Comparison of ENCODE assay signal across 1 cellular context in the genomic region with DNA sequence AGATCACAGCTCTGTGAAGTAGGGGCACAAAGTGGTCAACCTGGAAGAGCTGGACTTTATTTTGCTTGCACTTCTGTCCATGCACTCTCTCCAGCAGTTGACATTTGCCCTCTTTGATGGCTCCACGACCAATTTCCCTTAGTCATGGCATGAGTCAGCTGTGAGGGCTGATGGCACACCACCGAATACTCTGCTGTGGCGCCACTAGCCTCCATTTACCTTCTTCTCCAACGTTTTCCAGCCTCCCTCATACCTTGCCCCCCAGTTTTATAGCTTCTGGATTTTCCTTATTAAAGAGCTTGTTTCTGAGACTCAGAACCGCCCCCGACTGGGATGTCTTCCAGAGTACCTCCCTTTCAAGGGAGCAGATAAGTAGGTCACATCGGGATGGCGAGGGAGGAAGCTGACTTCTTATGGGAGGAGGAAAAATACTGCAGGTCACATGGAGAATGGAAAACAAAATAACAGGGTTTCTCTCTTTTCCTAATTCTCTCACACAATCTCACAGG.
TF ChIP-seq lines count a peak whose summit lies in the region.

No MANE protein-coding gene starts in this region.

TF ChIP-seq in HepG2, 621 proteins besides CTCF, POLR2A, EP300 and RAD21 (continued from another document and continues in another):
- TF ChIP-seq, protein P1, sequence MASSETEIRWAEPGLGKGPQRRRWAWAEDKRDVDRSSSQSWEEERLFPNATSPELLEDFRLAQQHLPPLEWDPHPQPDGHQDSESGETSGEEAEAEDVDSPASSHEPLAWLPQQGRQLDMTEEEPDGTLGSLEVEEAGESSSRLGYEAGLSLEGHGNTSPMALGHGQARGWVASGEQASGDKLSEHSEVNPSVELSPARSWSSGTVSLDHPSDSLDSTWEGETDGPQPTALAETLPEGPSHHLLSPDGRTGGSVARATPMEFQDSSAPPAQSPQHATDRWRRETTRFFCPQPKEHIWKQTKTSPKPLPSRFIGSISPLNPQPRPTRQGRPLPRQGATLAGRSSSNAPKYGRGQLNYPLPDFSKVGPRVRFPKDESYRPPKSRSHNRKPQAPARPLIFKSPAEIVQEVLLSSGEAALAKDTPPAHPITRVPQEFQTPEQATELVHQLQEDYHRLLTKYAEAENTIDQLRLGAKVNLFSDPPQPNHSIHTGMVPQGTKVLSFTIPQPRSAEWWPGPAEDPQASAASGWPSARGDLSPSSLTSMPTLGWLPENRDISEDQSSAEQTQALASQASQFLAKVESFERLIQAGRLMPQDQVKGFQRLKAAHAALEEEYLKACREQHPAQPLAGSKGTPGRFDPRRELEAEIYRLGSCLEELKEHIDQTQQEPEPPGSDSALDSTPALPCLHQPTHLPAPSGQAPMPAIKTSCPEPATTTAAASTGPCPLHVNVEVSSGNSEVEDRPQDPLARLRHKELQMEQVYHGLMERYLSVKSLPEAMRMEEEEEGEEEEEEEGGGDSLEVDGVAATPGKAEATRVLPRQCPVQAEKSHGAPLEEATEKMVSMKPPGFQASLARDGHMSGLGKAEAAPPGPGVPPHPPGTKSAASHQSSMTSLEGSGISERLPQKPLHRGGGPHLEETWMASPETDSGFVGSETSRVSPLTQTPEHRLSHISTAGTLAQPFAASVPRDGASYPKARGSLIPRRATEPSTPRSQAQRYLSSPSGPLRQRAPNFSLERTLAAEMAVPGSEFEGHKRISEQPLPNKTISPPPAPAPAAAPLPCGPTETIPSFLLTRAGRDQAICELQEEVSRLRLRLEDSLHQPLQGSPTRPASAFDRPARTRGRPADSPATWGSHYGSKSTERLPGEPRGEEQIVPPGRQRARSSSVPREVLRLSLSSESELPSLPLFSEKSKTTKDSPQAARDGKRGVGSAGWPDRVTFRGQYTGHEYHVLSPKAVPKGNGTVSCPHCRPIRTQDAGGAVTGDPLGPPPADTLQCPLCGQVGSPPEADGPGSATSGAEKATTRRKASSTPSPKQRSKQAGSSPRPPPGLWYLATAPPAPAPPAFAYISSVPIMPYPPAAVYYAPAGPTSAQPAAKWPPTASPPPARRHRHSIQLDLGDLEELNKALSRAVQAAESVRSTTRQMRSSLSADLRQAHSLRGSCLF (CRISPR knock-in tag; IDR thresholded peaks at IDR 0.05; ENCODE audit: borderline replicate concordance) = no peak
- TF ChIP-seq MTA3 (CRISPR knock-in tag; IDR thresholded peaks at IDR 0.05) = no peak
- TF ChIP-seq, protein P2, sequence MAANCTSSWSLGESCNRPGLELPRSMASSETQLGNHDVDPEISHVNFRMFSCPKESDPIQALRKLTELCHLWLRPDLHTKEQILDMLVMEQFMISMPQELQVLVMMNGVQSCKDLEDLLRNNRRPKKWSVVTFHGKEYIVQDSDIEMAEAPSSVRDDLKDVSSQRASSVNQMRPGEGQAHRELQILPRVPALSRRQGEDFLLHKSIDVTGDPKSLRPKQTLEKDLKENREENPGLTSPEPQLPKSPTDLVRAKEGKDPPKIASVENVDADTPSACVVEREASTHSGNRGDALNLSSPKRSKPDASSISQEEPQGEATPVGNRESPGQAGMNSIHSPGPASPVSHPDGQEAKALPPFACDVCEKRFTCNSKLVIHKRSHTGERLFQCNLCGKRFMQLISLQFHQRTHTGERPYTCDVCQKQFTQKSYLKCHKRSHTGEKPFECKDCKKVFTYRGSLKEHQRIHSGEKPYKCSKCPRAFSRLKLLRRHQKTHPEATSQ (CRISPR knock-in tag; IDR thresholded peaks at IDR 0.05; ENCODE audit: borderline replicate concordance) = no peak
- no peak for TF ChIP-seq GABPA (IDR thresholded peaks at IDR 0.05; ENCODE audit: low read depth, low read length)
- no peak for TF ChIP-seq GABPA (CRISPR knock-in tag; IDR thresholded peaks at IDR 0.05; ENCODE audit: low read depth)
- TF ChIP-seq HIVEP1 (CRISPR knock-in tag; IDR thresholded peaks at IDR 0.05) = no peak
- TF ChIP-seq ZNF441 (CRISPR knock-in tag; IDR thresholded peaks at IDR 0.05; ENCODE audit: borderline replicate concordance) = no peak
- TF ChIP-seq, protein P3, sequence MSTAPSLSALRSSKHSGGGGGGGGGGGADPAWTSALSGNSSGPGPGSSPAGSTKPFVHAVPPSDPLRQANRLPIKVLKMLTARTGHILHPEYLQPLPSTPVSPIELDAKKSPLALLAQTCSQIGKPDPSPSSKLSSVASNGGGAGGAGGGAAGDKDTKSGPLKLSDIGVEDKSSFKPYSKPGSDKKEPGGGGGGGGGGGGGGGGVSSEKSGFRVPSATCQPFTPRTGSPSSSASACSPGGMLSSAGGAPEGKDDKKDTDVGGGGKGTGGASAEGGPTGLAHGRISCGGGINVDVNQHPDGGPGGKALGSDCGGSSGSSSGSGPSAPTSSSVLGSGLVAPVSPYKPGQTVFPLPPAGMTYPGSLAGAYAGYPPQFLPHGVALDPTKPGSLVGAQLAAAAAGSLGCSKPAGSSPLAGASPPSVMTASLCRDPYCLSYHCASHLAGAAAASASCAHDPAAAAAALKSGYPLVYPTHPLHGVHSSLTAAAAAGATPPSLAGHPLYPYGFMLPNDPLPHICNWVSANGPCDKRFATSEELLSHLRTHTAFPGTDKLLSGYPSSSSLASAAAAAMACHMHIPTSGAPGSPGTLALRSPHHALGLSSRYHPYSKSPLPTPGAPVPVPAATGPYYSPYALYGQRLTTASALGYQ (CRISPR knock-in tag; IDR thresholded peaks at IDR 0.05) = no peak
- no peak for TF ChIP-seq ZNF260 (CRISPR knock-in tag; IDR thresholded peaks at IDR 0.05; ENCODE audit: borderline replicate concordance, low read depth)
- TF ChIP-seq FOXK2 (IDR thresholded peaks at IDR 0.05) = 0 out of 2 replicates have a peak, but pooled peaks have one; percentile 30
- TF ChIP-seq, protein P4, sequence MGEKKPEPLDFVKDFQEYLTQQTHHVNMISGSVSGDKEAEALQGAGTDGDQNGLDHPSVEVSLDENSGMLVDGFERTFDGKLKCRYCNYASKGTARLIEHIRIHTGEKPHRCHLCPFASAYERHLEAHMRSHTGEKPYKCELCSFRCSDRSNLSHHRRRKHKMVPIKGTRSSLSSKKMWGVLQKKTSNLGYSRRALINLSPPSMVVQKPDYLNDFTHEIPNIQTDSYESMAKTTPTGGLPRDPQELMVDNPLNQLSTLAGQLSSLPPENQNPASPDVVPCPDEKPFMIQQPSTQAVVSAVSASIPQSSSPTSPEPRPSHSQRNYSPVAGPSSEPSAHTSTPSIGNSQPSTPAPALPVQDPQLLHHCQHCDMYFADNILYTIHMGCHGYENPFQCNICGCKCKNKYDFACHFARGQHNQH (CRISPR knock-in tag; IDR thresholded peaks at IDR 0.05) = peak; percentile 62; the same call in 1 of the 2 replicates
- TF ChIP-seq ZNF792 (CRISPR knock-in tag; IDR thresholded peaks at IDR 0.05) = peak; percentile 62; the same call in 1 of the 2 replicates
- no peak for TF ChIP-seq ZNF510 (CRISPR knock-in tag; IDR thresholded peaks at IDR 0.05; ENCODE audit: low read depth)
- no peak for TF ChIP-seq SRSF9 (IDR thresholded peaks at IDR 0.05; ENCODE audit: borderline replicate concordance, insufficient read depth, low read depth, low read length, poor library complexity, severe bottlenecking)
- peak; percentile 79 for TF ChIP-seq HNF4A (CRISPR knock-in tag; IDR thresholded peaks at IDR 0.05)
- TF ChIP-seq, protein P5, sequence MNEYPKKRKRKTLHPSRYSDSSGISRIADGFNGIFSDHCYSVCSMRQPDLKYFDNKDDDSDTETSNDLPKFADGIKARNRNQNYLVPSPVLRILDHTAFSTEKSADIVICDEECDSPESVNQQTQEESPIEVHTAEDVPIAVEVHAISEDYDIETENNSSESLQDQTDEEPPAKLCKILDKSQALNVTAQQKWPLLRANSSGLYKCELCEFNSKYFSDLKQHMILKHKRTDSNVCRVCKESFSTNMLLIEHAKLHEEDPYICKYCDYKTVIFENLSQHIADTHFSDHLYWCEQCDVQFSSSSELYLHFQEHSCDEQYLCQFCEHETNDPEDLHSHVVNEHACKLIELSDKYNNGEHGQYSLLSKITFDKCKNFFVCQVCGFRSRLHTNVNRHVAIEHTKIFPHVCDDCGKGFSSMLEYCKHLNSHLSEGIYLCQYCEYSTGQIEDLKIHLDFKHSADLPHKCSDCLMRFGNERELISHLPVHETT (CRISPR knock-in tag; conservative IDR thresholded peaks at IDR 0.05) = no peak
- TF ChIP-seq MBNL3 (CRISPR knock-in tag; conservative IDR thresholded peaks at IDR 0.05) = no peak
- TF ChIP-seq, protein P6, sequence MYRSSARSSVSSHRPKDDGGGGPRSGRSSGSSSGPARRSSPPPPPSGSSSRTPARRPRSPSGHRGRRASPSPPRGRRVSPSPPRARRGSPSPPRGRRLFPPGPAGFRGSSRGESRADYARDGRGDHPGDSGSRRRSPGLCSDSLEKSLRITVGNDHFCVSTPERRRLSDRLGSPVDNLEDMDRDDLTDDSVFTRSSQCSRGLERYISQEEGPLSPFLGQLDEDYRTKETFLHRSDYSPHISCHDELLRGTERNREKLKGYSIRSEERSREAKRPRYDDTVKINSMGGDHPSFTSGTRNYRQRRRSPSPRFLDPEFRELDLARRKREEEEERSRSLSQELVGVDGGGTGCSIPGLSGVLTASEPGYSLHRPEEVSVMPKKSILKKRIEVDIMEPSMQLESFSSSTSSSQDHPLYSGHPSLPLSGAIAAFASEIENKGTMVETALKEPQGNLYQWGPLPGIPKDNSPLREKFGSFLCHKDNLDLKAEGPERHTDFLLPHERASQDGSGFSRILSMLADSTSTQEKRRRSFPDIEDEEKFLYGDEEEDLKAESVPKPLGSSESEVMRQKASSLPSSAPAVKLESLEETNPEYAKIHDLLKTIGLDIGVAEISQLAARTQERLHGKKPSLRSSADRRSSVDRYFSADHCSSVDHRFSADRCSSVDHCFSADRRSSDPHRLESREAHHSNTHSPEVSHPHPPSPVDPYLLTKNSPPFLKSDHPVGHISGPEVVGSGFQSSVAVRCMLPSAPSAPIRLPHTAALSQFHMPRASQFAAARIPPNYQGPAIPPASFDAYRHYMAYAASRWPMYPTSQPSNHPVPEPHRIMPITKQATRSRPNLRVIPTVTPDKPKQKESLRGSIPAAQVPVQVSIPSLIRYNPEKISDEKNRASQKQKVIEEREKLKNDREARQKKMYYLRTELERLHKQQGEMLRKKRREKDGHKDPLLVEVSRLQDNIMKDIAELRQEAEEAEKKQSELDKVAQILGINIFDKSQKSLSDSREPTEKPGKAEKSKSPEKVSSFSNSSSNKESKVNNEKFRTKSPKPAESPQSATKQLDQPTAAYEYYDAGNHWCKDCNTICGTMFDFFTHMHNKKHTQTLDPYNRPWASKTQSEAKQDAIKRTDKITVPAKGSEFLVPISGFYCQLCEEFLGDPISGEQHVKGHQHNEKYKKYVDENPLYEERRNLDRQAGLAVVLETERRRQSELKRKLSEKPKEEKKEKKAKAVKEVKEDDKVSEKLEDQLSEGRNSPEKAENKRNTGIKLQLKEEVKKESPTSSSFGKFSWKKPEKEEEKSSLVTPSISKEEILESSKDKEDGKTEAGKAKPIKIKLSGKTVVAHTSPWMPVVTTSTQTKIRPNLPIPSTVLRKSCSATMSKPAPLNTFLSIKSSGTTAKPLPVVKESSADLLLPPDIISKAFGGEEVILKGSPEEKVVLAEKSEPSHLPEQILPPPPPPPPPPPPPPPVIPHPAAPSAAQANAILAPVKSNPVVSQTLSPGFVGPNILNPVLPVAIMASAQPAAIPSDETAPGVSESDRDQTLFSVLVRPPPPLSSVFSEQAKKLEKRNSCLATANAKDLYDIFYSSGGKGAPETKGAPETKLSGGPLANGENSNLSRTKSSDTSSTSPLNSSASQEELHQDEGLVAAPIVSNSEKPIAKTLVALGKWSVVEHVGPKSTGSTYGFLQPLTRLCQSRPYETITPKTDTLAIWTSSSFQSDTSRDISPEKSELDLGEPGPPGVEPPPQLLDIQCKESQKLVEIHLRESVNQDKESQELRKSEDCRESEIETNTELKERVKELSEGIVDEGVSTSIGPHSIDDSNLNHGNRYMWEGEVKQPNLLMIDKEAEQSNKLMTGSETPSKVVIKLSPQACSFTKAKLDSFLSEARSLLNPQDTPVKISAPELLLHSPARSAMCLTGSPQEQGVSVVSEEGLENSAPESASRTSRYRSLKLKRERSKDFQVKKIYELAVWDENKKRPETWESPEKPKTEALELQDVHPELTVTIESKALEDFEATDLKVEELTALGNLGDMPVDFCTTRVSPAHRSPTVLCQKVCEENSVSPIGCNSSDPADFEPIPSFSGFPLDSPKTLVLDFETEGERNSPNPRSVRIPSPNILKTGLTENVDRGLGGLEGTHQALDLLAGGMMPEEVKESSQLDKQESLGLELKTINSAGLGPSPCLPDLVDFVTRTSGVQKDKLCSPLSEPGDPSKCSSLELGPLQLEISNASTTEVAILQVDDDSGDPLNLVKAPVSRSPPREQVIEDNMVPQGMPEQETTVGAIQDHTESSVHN (CRISPR knock-in tag; IDR thresholded peaks at IDR 0.05) = no peak
- no peak for TF ChIP-seq ZNF720 (CRISPR knock-in tag; IDR thresholded peaks at IDR 0.05)
- TF ChIP-seq ZMYM3 (CRISPR knock-in tag; IDR thresholded peaks at IDR 0.05) = peak; percentile 53; the same call in 1 of the 2 replicates
- TF ChIP-seq ZNF775 (CRISPR knock-in tag; IDR thresholded peaks at IDR 0.05; ENCODE audit: borderline replicate concordance) = no peak
- peak; percentile 63 for TF ChIP-seq TEAD3 (CRISPR knock-in tag; optimal IDR thresholded peaks at IDR 0.05; ENCODE audit: borderline replicate concordance)
- TF ChIP-seq, protein P7, sequence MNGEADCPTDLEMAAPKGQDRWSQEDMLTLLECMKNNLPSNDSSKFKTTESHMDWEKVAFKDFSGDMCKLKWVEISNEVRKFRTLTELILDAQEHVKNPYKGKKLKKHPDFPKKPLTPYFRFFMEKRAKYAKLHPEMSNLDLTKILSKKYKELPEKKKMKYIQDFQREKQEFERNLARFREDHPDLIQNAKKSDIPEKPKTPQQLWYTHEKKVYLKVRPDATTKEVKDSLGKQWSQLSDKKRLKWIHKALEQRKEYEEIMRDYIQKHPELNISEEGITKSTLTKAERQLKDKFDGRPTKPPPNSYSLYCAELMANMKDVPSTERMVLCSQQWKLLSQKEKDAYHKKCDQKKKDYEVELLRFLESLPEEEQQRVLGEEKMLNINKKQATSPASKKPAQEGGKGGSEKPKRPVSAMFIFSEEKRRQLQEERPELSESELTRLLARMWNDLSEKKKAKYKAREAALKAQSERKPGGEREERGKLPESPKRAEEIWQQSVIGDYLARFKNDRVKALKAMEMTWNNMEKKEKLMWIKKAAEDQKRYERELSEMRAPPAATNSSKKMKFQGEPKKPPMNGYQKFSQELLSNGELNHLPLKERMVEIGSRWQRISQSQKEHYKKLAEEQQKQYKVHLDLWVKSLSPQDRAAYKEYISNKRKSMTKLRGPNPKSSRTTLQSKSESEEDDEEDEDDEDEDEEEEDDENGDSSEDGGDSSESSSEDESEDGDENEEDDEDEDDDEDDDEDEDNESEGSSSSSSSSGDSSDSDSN (CRISPR knock-in tag; IDR thresholded peaks at IDR 0.05) = no peak
- TF ChIP-seq, protein P8, sequence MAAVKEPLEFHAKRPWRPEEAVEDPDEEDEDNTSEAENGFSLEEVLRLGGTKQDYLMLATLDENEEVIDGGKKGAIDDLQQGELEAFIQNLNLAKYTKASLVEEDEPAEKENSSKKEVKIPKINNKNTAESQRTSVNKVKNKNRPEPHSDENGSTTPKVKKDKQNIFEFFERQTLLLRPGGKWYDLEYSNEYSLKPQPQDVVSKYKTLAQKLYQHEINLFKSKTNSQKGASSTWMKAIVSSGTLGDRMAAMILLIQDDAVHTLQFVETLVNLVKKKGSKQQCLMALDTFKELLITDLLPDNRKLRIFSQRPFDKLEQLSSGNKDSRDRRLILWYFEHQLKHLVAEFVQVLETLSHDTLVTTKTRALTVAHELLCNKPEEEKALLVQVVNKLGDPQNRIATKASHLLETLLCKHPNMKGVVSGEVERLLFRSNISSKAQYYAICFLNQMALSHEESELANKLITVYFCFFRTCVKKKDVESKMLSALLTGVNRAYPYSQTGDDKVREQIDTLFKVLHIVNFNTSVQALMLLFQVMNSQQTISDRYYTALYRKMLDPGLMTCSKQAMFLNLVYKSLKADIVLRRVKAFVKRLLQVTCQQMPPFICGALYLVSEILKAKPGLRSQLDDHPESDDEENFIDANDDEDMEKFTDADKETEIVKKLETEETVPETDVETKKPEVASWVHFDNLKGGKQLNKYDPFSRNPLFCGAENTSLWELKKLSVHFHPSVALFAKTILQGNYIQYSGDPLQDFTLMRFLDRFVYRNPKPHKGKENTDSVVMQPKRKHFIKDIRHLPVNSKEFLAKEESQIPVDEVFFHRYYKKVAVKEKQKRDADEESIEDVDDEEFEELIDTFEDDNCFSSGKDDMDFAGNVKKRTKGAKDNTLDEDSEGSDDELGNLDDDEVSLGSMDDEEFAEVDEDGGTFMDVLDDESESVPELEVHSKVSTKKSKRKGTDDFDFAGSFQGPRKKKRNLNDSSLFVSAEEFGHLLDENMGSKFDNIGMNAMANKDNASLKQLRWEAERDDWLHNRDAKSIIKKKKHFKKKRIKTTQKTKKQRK (IDR thresholded peaks at IDR 0.05; ENCODE audit: low read length) = no peak
